Comparison of ENCODE assay signal across 8 cellular contexts in genomic region chr2:176140130-176140519, GRCh38. TPM values are rescaled to one million over a fixed set of nuclear protein-coding genes. Genes with fewer than 3 reads are reported as not detected.
A peak's percentile ranks its signal among the peaks of the same experiment; 100 is the strongest.
DNase-seq lines count a peak whose midpoint lies in the region; ATAC-seq and TF ChIP-seq lines count a peak whose summit lies in the region.

No MANE protein-coding gene starts in this region.

- ATAC-seq in gastrocnemius medialis, result peak in 1 of 2 donors; percentile 19

- H3K36me3 ChIP-seq in NT2/D1 (ENCODE audit: insufficient read depth, insufficient read length, low read length) (no peaks in the 10 kb centered on the region), fibroblast of lung (ENCODE audit: control insufficient read depth, insufficient read depth, low read length) (no peaks in the 10 kb centered on the region), gastrocnemius medialis (no peaks in the 10 kb centered on the region), Caco-2 (ENCODE audit: control insufficient read depth, insufficient read depth, low read length) (no peaks in the 10 kb centered on the region)

- TF ChIP-seq CTCF in GM12864 (IDR thresholded peaks at IDR 0.05; ENCODE audit: low read depth, low read length, missing control alignments) (no peak), fibroblast of lung (conservative IDR thresholded peaks at IDR 0.05 in 1 of 2, IDR thresholded peaks at IDR 0.05 in 1 of 2; ENCODE audit: low read depth in 1 of 2, low read length in 2 of 2) (no peak), gastrocnemius medialis (IDR thresholded peaks at IDR 0.05 in 4 of 5, conservative IDR thresholded peaks at IDR 0.05 in 1 of 5) (no peak), Caco-2 (IDR thresholded peaks at IDR 0.05; ENCODE audit: insufficient read depth in 1 of 2, low read depth in 1 of 2, low read length in 1 of 2, severe bottlenecking in 1 of 2, unreplicated experiment in 1 of 2) (no peak)

- no peaks in the 10 kb centered on the region for H4K20me1 ChIP-seq in fibroblast of lung (ENCODE audit: control insufficient read depth, extremely low read depth, insufficient read depth, low read length)

- H3K79me2 ChIP-seq in fibroblast of lung (ENCODE audit: control insufficient read depth, insufficient read depth, low read length), result no peaks in the 10 kb centered on the region

- H3K4me2 ChIP-seq in fibroblast of lung (ENCODE audit: extremely low read depth, insufficient read depth, low read length), result peak overlapping the region; percentile 78

- CTCF ChIA-PET in Caco-2 (lab: Charles Lee), result no interaction called here

- peaks cover 7% of the 10 kb centered on the region for H3K4me1 Mint-ChIP-seq in Caco-2 (ENCODE audit: low read depth, unreplicated experiment)

- H3K9ac ChIP-seq in NT2/D1 (ENCODE audit: insufficient read length, low read depth) (peak overlapping the region; percentile 82), fibroblast of lung (ENCODE audit: insufficient read depth, low read length) (no peak overlapping the region)

- TF ChIP-seq POLR2A in gastrocnemius medialis (IDR thresholded peaks at IDR 0.05), result no peak

- H2AFZ ChIP-seq in fibroblast of lung (ENCODE audit: low read length), result no peak overlapping the region

- no peaks in the 10 kb centered on the region for H3K9me3 ChIP-seq in NT2/D1 (ENCODE audit: insufficient read depth, low read length)
- no peaks in the 10 kb centered on the region for H3K9me3 ChIP-seq in fibroblast of lung (ENCODE audit: control insufficient read depth, insufficient read depth, low read depth, low read length)
- H3K9me3 ChIP-seq in gastrocnemius medialis, result no peaks in the 10 kb centered on the region
- H3K9me3 ChIP-seq in Caco-2, result no peaks in the 10 kb centered on the region

- H3K27ac Mint-ChIP-seq in Caco-2 (ENCODE audit: unreplicated experiment), result no peak overlapping the region

- intact Hi-C loops in gastrocnemius medialis (cut with DNase I; ENCODE audit: low total_unique reads) (loop anchor here (1.0 to 5.0 kb wide), 5 partner anchors 47 to 498 kb away; partner anchors contain the start of genes HOXD1 and MTX2), Caco-2 (cut with micrococcal nuclease; ENCODE audit: unreplicated experiment) (no loop called here)

- H3K4me3 Mint-ChIP-seq in Caco-2 (ENCODE audit: unreplicated experiment), result no peak overlapping the region

- DNase-seq in GM12864 (ENCODE audit: low read depth) (no peak), NT2/D1 (ENCODE audit: low read depth, low spot score) (no peak), fibroblast of lung (ENCODE audit: low read depth in 2 of 2) (no peak), gastrocnemius medialis (no peak), Caco-2 (no peak), NCI-H187 (lab: John Stamatoyannopoulos, UW) (no peak), iPS-NIHi7 (ENCODE audit: extremely low spot score) (no peak)
- no peak for DNase-seq in activated CD4-positive, CD25-positive, alpha-beta regulatory T cell (lab: John Stamatoyannopoulos, UW)

- H3K4me3 ChIP-seq in GM12864 (ENCODE audit: low read depth, low read length), result peak overlapping the region; percentile 56
- H3K4me3 ChIP-seq in NT2/D1 (ENCODE audit: insufficient read length, low read depth), result peak overlapping the region; percentile 54
- peak overlapping the region in 1 of 4 experiments; percentile 59 for H3K4me3 ChIP-seq in fibroblast of lung (replicated peaks in 1 of 4; ENCODE audit: control extremely low read depth in 1 of 4, insufficient read depth in 1 of 4, low read depth in 3 of 4, low read length in 4 of 4)
- H3K4me3 ChIP-seq in gastrocnemius medialis, result peak overlapping the region; percentile 61 to 80 (median 74)
- no peak overlapping the region for H3K4me3 ChIP-seq in Caco-2 (ENCODE audit: low read depth, low read length)

- H3K36me3 Mint-ChIP-seq in Caco-2 (ENCODE audit: insufficient read depth, unreplicated experiment), result no peaks in the 10 kb centered on the region

- peaks cover 89% of the 10 kb centered on the region for H3K27me3 ChIP-seq in NT2/D1 (ENCODE audit: insufficient read depth, insufficient read length)
- peaks cover 60% of the 10 kb centered on the region for H3K27me3 ChIP-seq in fibroblast of lung (ENCODE audit: control insufficient read depth, insufficient read depth, low read length)
- H3K27me3 ChIP-seq in gastrocnemius medialis, result peaks cover 0 to 20% (median 20%) of the 10 kb centered on the region in 3 donors
- no peaks in the 10 kb centered on the region for H3K27me3 ChIP-seq in Caco-2 (replicated peaks; ENCODE audit: control insufficient read depth, insufficient read depth, low read length)

- peaks cover 3% of the 10 kb centered on the region for H3K4me1 ChIP-seq in NT2/D1 (ENCODE audit: insufficient read depth, insufficient read length)
- no peaks in the 10 kb centered on the region for H3K4me1 ChIP-seq in fibroblast of lung (ENCODE audit: control insufficient read depth, extremely low read depth, insufficient read depth, low read length)
- H3K4me1 ChIP-seq in gastrocnemius medialis, result peaks cover 14 to 17% of the 10 kb centered on the region in 2 donors
- 0 out of 2 replicates have a peak, but pooled peaks cover 8% of the 10 kb centered on the region for H3K4me1 ChIP-seq in Caco-2

- H3K27me3 Mint-ChIP-seq in Caco-2 (ENCODE audit: insufficient read depth, unreplicated experiment), result peaks cover 33% of the 10 kb centered on the region

- in situ Hi-C loops in gastrocnemius medialis (cut with MboI; ENCODE audit: low sequenced_read_pairs in 4 of 4), result loop anchor here in 3 of 4 donors (5.0 to 25.0 kb wide), 5 partner anchors 312 to 1022 kb away; no protein-coding TSS in a partner anchor

- no peaks in the 10 kb centered on the region for H3K9me3 Mint-ChIP-seq in Caco-2 (ENCODE audit: unreplicated experiment)

- no TSS peak for BruUV-seq in Caco-2 (replicated peaks; lab: Mats Ljungman, UMichigan)

- H3K27ac ChIP-seq in fibroblast of lung (ENCODE audit: insufficient read depth, low read length), result no peak overlapping the region
- peak overlapping the region; percentile 81 to 89 (median 86) for H3K27ac ChIP-seq in gastrocnemius medialis

- POLR2A ChIA-PET in Caco-2 (lab: Charles Lee), result no interaction called here

RNA-seq across cellular contexts. Expression of gene HOXD8, which starts 10.6 kb away (rescaled TPM):
- not detected in 2 replicates for total RNA-seq in fibroblast of lung
- 0.05 TPM in 1 of 2 replicates, not detected in the other for polyA plus RNA-seq in fibroblast of lung
- not detected in 2 replicates for polyA plus RNA-seq in fibroblast of lung (2012)
- polyA minus RNA-seq in fibroblast of lung (ENCODE audit: low replicate concordance), result not detected in 2 replicates
- total RNA-seq in gastrocnemius medialis, result 10 to 100 TPM in 1 of 4 donors, 1 to 10 TPM in 3; 4.0 to 12.0 (median 7.2) TPM
- total RNA-seq in Caco-2 (2022), result not detected in 2 replicates

RNA-seq across cellular contexts. Expression of gene HOXD4, which starts 11.2 kb away (rescaled TPM):
- not detected in 2 replicates for total RNA-seq in fibroblast of lung
- not detected in 2 replicates for polyA plus RNA-seq in fibroblast of lung
- not detected in 2 replicates for polyA plus RNA-seq in fibroblast of lung (2012)
- polyA minus RNA-seq in fibroblast of lung (ENCODE audit: low replicate concordance), result not detected in 2 replicates
- 1 to 10 TPM in 1 of 4 donors, under 1 TPM in 1, not detected in 2; 0.29 to 1.4 TPM for total RNA-seq in gastrocnemius medialis
- total RNA-seq in Caco-2 (2022), result 1.00 and 1.2 TPM in 2 replicates

RNA-seq across cellular contexts. Expression of gene HOXD3, which starts 17.0 kb away (rescaled TPM):
- total RNA-seq in fibroblast of lung (not detected in 2 replicates), gastrocnemius medialis (1 to 10 TPM in 1 of 4 donors, under 1 TPM in 2, not detected in 1; 0.36 to 1.7 (median 0.64) TPM), Caco-2 (2022) (1.2 and 1.5 TPM in 2 replicates)
- not detected in 2 replicates for polyA plus RNA-seq in fibroblast of lung
- polyA plus RNA-seq in fibroblast of lung (2012), result not detected in 2 replicates
- polyA minus RNA-seq in fibroblast of lung (ENCODE audit: low replicate concordance), result not detected in 2 replicates

RNA-seq across cellular contexts. Expression of gene HOXD9, which starts 17.6 kb away (rescaled TPM):
- total RNA-seq in fibroblast of lung (not detected in 2 replicates), gastrocnemius medialis (1 to 10 TPM in 2 of 4 donors, under 1 TPM in 2; 0.33 to 1.8 (median 0.78) TPM), Caco-2 (2022) (not detected in 2 replicates)
- not detected in 2 replicates for polyA plus RNA-seq in fibroblast of lung
- polyA plus RNA-seq in fibroblast of lung (2012), result not detected in 2 replicates
- not detected in 2 replicates for polyA minus RNA-seq in fibroblast of lung (ENCODE audit: low replicate concordance)

RNA-seq across cellular contexts. Expression of gene HOXD10, which starts 23.5 kb away (rescaled TPM):
- not detected in 2 replicates for total RNA-seq in fibroblast of lung
- not detected in 2 replicates for polyA plus RNA-seq in fibroblast of lung
- not detected in 2 replicates for polyA plus RNA-seq in fibroblast of lung (2012)
- polyA minus RNA-seq in fibroblast of lung (ENCODE audit: low replicate concordance), result not detected in 2 replicates
- under 1 TPM in 1 of 4 donors, not detected in 3; 0.15 TPM for total RNA-seq in gastrocnemius medialis
- not detected in 2 replicates for total RNA-seq in Caco-2 (2022)
